9 cellular contexts compared by ENCODE assay signal in the genomic region with DNA sequence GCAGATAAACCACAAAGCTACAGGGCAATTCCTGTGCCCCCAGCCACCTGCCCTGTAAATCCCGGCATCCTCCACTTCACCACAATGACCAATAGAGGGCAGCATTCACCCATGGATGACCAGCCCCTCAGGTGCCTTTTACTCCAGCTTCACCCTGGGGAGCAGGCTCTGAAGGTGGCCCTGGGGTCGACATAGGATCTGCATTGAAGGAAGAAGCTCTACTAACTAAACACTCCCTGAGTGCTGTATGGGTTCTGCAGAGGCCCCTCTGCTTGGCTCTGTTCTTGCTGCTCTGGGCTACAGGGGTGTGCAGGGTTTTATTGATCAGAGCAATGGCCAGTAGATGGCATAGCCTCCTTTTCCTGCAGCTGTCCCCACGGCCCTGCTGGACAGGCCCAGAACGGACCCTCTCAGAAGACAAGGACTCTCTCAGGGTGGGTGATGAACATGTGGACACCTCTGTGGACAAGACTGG. TPM values are rescaled to one million over a fixed set of nuclear protein-coding genes. Genes with fewer than 3 reads are reported as not detected.
DNase-seq lines count a peak whose midpoint lies in the region; ATAC-seq and TF ChIP-seq lines count a peak whose summit lies in the region.
"Had no signal": no experiment of that assay in that cellular context is flagged by ENCODE, and none has a peak within 500 bp of the region (broad histone marks: within the 10 kb centered on the region; RNA-seq: fewer than 3 reads in every experiment).

No MANE protein-coding gene starts in this region.

- no peak overlapping the region for H3K27ac Mint-ChIP-seq in naive B cell

- ATAC-seq in Right ventricle myocardium inferior = peak; percentile 69
- ATAC-seq in HG02588 (IDR thresholded peaks at IDR 0.05; ENCODE audit: unreplicated experiment) = peak; percentile 72
- ATAC-seq in esophagus mucosa = peak; percentile 84
- peak in 1 of 2 donors; percentile 43 for ATAC-seq in naive B cell (ENCODE audit: low read depth in 2 of 2)

- DNase-seq in Right ventricle myocardium inferior (ENCODE audit: missing footprints) (no peak), cardiac septum (ENCODE audit: low spot score) (no peak), NCI-H1694 (lab: John Stamatoyannopoulos, UW) (peak; percentile 58), naive B cell (peak; percentile 23), ureter (ENCODE audit: low spot score) (peak; percentile 58)

- H3K4me1 Mint-ChIP-seq in naive B cell = no peaks in the 10 kb centered on the region

- no peaks in the 10 kb centered on the region for H3K27me3 Mint-ChIP-seq in naive B cell

- no peaks in the 10 kb centered on the region for H3K36me3 Mint-ChIP-seq in naive B cell

- intact Hi-C loops in Right ventricle myocardium inferior (cut with DNase I) = loop anchor here (5.0 kb wide), 1 partner anchor 329 kb away; no protein-coding TSS in a partner anchor
- intact Hi-C loops in cardiac septum (cut with DNase I) = loop anchor here (5.0 kb wide), 1 partner anchor 329 kb away; no protein-coding TSS in a partner anchor

- H3K9me3 Mint-ChIP-seq in naive B cell = peaks cover 0 to 2% (median 0%) of the 10 kb centered on the region in 7 donors

- H3K27ac ChIP-seq in VCaP = no peak overlapping the region

- H3K4me3 Mint-ChIP-seq in naive B cell = no peak overlapping the region

- peak; percentile 93 for TF ChIP-seq CTCF in VCaP (conservative IDR thresholded peaks at IDR 0.05)

RNA-seq across cellular contexts. Expression of a gene that starts 20.3 kb away (rescaled TPM):
- not detected for total RNA-seq in Right ventricle myocardium inferior
- total RNA-seq in cardiac septum = not detected
- not detected for total RNA-seq in esophagus mucosa
- polyA plus RNA-seq in naive B cell (ENCODE audit: low read depth in 6 of 6) = not detected
- not detected for total RNA-seq in ureter
- polyA plus RNA-seq: esophagus had no signal

RNA-seq across cellular contexts. Expression of a gene that starts 30.8 kb away (rescaled TPM):
- total RNA-seq in Right ventricle myocardium inferior (1,033 TPM), cardiac septum (486 TPM), esophagus mucosa (292 TPM), ureter (544 TPM)
- polyA plus RNA-seq in naive B cell (ENCODE audit: low read depth in 6 of 6) = 10 to 100 TPM in 1 of 6 donors, 1 to 10 TPM in 5; 3.2 to 22.5 (median 6.5) TPM

Comparison
In these comparisons a context has a peak if more than half of its experiments do, and no peak if none do; other contexts are left out.
1. DNase-seq: peak in NCI-H1694 (single experiment), naive B cell (single experiment) and ureter (single experiment); none in Right ventricle myocardium inferior (single experiment) and cardiac septum (single experiment).